In genomic region chr17:2723505-2723996, GRCh38 we compare ENCODE assay signal across 12 cellular contexts. TPM values are rescaled to one million over a fixed set of nuclear protein-coding genes. Genes with fewer than 3 reads are reported as not detected.
A peak's percentile ranks its signal among the peaks of the same experiment; 100 is the strongest.
DNase-seq lines count a peak whose midpoint lies in the region; ATAC-seq and TF ChIP-seq lines count a peak whose summit lies in the region.
"Had no signal": no experiment of that assay in that cellular context is flagged by ENCODE, and none has a peak within 500 bp of the region (broad histone marks: within the 10 kb centered on the region; RNA-seq: fewer than 3 reads in every experiment).

No MANE protein-coding gene starts in this region.

- POLR2A ChIA-PET in naive thymus-derived CD4-positive, alpha-beta T cell (lab: Charles Lee): no interaction called here

- no peak overlapping the region for H3K27ac Mint-ChIP-seq in natural killer cell
- no peak overlapping the region for H3K27ac Mint-ChIP-seq in natural killer cell treated with Interleukin-12 subunit alpha and Interleukin-12 subunit beta and Interleukin-15 and Interleukin-18, amount 100 ng/mL, for 72 hours
- peak overlapping the region in 1 of 9 donors; percentile 56 for H3K27ac Mint-ChIP-seq in naive thymus-derived CD4-positive, alpha-beta T cell

- no peaks in the 10 kb centered on the region for H3K9me3 ChIP-seq in esophagus (ENCODE audit: control insufficient read depth in 2 of 2, insufficient read depth in 1 of 2, low read depth in 1 of 2, low read length in 1 of 2)
- H3K9me3 ChIP-seq in naive thymus-derived CD4-positive, alpha-beta T cell (ENCODE audit: control insufficient read depth in 2 of 3, low read length in 3 of 3): no peaks in the 10 kb centered on the region
- H3K9me3 ChIP-seq: BLaER1 treated with 17β-estradiol and CSF1 and Interleukin-3, amounts not matched to agents 10 nM and 100 nM had no signal

- TF ChIP-seq CTCF in natural killer cell (IDR thresholded peaks at IDR 0.05): no peak

- H3K4me1 Mint-ChIP-seq in natural killer cell: no peaks in the 10 kb centered on the region
- peaks cover 0 to 5% of the 10 kb centered on the region in 2 donors for H3K4me1 Mint-ChIP-seq in natural killer cell treated with Interleukin-12 subunit alpha and Interleukin-12 subunit beta and Interleukin-15 and Interleukin-18, amount 100 ng/mL, for 72 hours (ENCODE audit: low read depth in 2 of 2)
- H3K4me1 Mint-ChIP-seq in naive thymus-derived CD4-positive, alpha-beta T cell: peaks cover 0 to 9% (median 7%) of the 10 kb centered on the region in 7 donors

- peaks cover 9 to 14% of the 10 kb centered on the region in 2 donors for H3K27me3 Mint-ChIP-seq in natural killer cell (ENCODE audit: low read depth in 2 of 2)
- peaks cover 10 to 13% of the 10 kb centered on the region in 2 donors for H3K27me3 Mint-ChIP-seq in natural killer cell treated with Interleukin-12 subunit alpha and Interleukin-12 subunit beta and Interleukin-15 and Interleukin-18, amount 100 ng/mL, for 72 hours
- peaks cover 4 to 36% (median 11%) of the 10 kb centered on the region in 5 donors for H3K27me3 Mint-ChIP-seq in naive thymus-derived CD4-positive, alpha-beta T cell

- no peak for DNase-seq in natural killer cell
- DNase-seq in natural killer cell treated with Interleukin-12 subunit alpha and Interleukin-12 subunit beta and Interleukin-15 and Interleukin-18, amount 100 ng/mL, for 72 hours (ENCODE audit: low spot score): no peak
- no peak for DNase-seq in naive thymus-derived CD4-positive, alpha-beta T cell
- no peak for DNase-seq in cerebellar cortex (ENCODE audit: low spot score)
- no peak for DNase-seq in activated T-cell treated with anti-CD3 and anti-CD28 coated beads, Interleukin-2, amount 50 U/mL, for 48 hours
- no peak for DNase-seq in cerebellum (ENCODE audit: low spot score)
- no peak for DNase-seq in activated CD8-positive, alpha-beta memory T cell treated with anti-CD3 and anti-CD28 coated beads, Interleukin-2, amount 50 U/mL, for 4 hours
- DNase-seq: activated CD4-positive, alpha-beta T cell treated with anti-CD3 and anti-CD28 coated beads, Interleukin-2, amount 50 U/mL, for 4 hours had no signal

- no peaks in the 10 kb centered on the region for H3K9me3 Mint-ChIP-seq in natural killer cell
- H3K9me3 Mint-ChIP-seq in natural killer cell treated with Interleukin-12 subunit alpha and Interleukin-12 subunit beta and Interleukin-15 and Interleukin-18, amount 100 ng/mL, for 72 hours: no peaks in the 10 kb centered on the region
- peaks cover 0 to 2% (median 0%) of the 10 kb centered on the region in 11 donors for H3K9me3 Mint-ChIP-seq in naive thymus-derived CD4-positive, alpha-beta T cell

- CTCF ChIA-PET in naive thymus-derived CD4-positive, alpha-beta T cell (lab: Charles Lee): interaction anchor here (1.2 kb wide), 1 partner anchor 14 kb away, joined by 3 read pairs; no protein-coding TSS in a partner anchor

- no peaks in the 10 kb centered on the region for H3K36me3 Mint-ChIP-seq in natural killer cell
- H3K36me3 Mint-ChIP-seq in natural killer cell treated with Interleukin-12 subunit alpha and Interleukin-12 subunit beta and Interleukin-15 and Interleukin-18, amount 100 ng/mL, for 72 hours: no peaks in the 10 kb centered on the region
- H3K36me3 Mint-ChIP-seq in naive thymus-derived CD4-positive, alpha-beta T cell: no peaks in the 10 kb centered on the region

- H3K4me1 ChIP-seq in esophagus (ENCODE audit: control insufficient read depth in 2 of 2, insufficient read depth in 2 of 2, low read length in 1 of 2): peaks cover 5 to 11% of the 10 kb centered on the region in 2 donors
- H3K4me1 ChIP-seq in naive thymus-derived CD4-positive, alpha-beta T cell (ENCODE audit: control insufficient read depth in 2 of 2, insufficient read depth in 2 of 2, low read length in 2 of 2): peaks cover 0 to 3% of the 10 kb centered on the region in 2 donors

- peak overlapping the region; percentile 42 for H3K4me3 Mint-ChIP-seq in natural killer cell
- H3K4me3 Mint-ChIP-seq in natural killer cell treated with Interleukin-12 subunit alpha and Interleukin-12 subunit beta and Interleukin-15 and Interleukin-18, amount 100 ng/mL, for 72 hours: no peak overlapping the region
- H3K4me3 Mint-ChIP-seq in naive thymus-derived CD4-positive, alpha-beta T cell: peak overlapping the region in 8 of 10 donors; percentile 10 to 74 (median 54)

- peak overlapping the region in 1 of 2 donors; percentile 44 for H3K4me3 ChIP-seq in esophagus (ENCODE audit: low read depth in 1 of 2, low read length in 2 of 2)
- no peak overlapping the region for H3K4me3 ChIP-seq in naive thymus-derived CD4-positive, alpha-beta T cell (ENCODE audit: low read length)
- H3K4me3 ChIP-seq: GM12878 had no signal

- WGBS in esophagus, 2 donors: 19 to 39% methylated on average over 13 to 18 of the region's 18 CpGs

- H3K36me3 ChIP-seq in esophagus (ENCODE audit: control insufficient read depth in 2 of 2, insufficient read depth in 2 of 2, low read length in 1 of 2): peaks cover 0 to 2% of the 10 kb centered on the region in 2 donors
- no peaks in the 10 kb centered on the region for H3K36me3 ChIP-seq in naive thymus-derived CD4-positive, alpha-beta T cell (ENCODE audit: control insufficient read depth in 2 of 3, insufficient read depth in 3 of 3, low read length in 3 of 3)
- H3K36me3 ChIP-seq: BLaER1 treated with 17β-estradiol and CSF1 and Interleukin-3, amounts not matched to agents 10 nM and 100 nM had no signal

- ATAC-seq in natural killer cell: no peak
- ATAC-seq in natural killer cell treated with Interleukin-12 subunit alpha and Interleukin-12 subunit beta and Interleukin-15 and Interleukin-18, amount 100 ng/mL, for 72 hours: no peak
- no peak for ATAC-seq in naive thymus-derived CD4-positive, alpha-beta T cell
- ATAC-seq: GM12878 had no signal

- intact Hi-C loops in natural killer cell (cut with micrococcal nuclease): no loop called here
- intact Hi-C loops in naive thymus-derived CD4-positive, alpha-beta T cell (cut with micrococcal nuclease): no loop called here

- H3K27me3 ChIP-seq in esophagus (ENCODE audit: control insufficient read depth in 1 of 2, insufficient read depth in 2 of 2, low read length in 2 of 2): peaks cover 0 to 3% of the 10 kb centered on the region in 2 donors
- H3K27me3 ChIP-seq in naive thymus-derived CD4-positive, alpha-beta T cell (ENCODE audit: control insufficient read depth in 2 of 2, insufficient read depth in 2 of 2, low read length in 2 of 2): no peaks in the 10 kb centered on the region

- peak overlapping the region; percentile 23 to 63 for H3K27ac ChIP-seq in esophagus (ENCODE audit: low read depth in 2 of 2, low read length in 1 of 2)
- no peak overlapping the region for H3K27ac ChIP-seq in naive thymus-derived CD4-positive, alpha-beta T cell (ENCODE audit: low read depth, low read length)
- H3K27ac ChIP-seq: BLaER1 treated with 17β-estradiol and CSF1 and Interleukin-3, amounts not matched to agents 10 nM and 100 nM had no signal

RNA-seq across cellular contexts. Expression of gene CLUH, which starts 12.0 kb away (rescaled TPM):
- total RNA-seq in natural killer cell (10 to 100 TPM; 34.6 to 43.5 (median 42.1) TPM), cerebellum (30.2 TPM)
- total RNA-seq in natural killer cell treated with Interleukin-12 subunit alpha and Interleukin-12 subunit beta and Interleukin-15 and Interleukin-18, amount 100 ng/mL, for 72 hours: 100 to 1,000 TPM in 1 of 2 donors, 10 to 100 TPM in 1; 65.7 to 195 TPM
- polyA plus RNA-seq in esophagus: 10 to 100 TPM; 65.2 to 85.5 TPM
- total RNA-seq in naive thymus-derived CD4-positive, alpha-beta T cell: 10 to 100 TPM; 34.6 to 71.1 (median 48.8) TPM
- 10 to 100 TPM in 1 of 2 donors, 1 to 10 TPM in 1; 4.9 to 15.3 TPM for polyA plus RNA-seq in naive thymus-derived CD4-positive, alpha-beta T cell

RNA-seq across cellular contexts. Expression of gene CCDC92B, which starts 25.9 kb away (rescaled TPM):
- total RNA-seq in natural killer cell (not detected), cerebellum (1.2 TPM)
- total RNA-seq in natural killer cell treated with Interleukin-12 subunit alpha and Interleukin-12 subunit beta and Interleukin-15 and Interleukin-18, amount 100 ng/mL, for 72 hours: not detected
- 1 to 10 TPM in 1 of 2 donors, under 1 TPM in 1; 0.44 to 1.2 TPM for polyA plus RNA-seq in esophagus
- total RNA-seq in naive thymus-derived CD4-positive, alpha-beta T cell: under 1 TPM; 0.12 to 0.54 (median 0.22) TPM
- not detected for polyA plus RNA-seq in naive thymus-derived CD4-positive, alpha-beta T cell
- total RNA-seq: fibroblast of villous mesenchyme, GM12878 had no signal
- polyA plus RNA-seq: GM12878 had no signal
